7 cellular contexts compared by ENCODE assay signal in genomic region chr19:41241859-41242258, GRCh38. TPM values are rescaled to one million over a fixed set of nuclear protein-coding genes. Genes with fewer than 3 reads are reported as not detected.
"Had no signal": no experiment of that assay in that cellular context is flagged by ENCODE, and none has a peak within 500 bp of the region (broad histone marks: within the 10 kb centered on the region; RNA-seq: fewer than 3 reads in every experiment).

No MANE protein-coding gene starts in this region.

- H3K4me3 ChIP-seq: GM23248, HAP-1 had no signal

- H2AFZ ChIP-seq: GM23248 had no signal

- H3K9me3 ChIP-seq: HAP-1 had no signal

- H3K27ac ChIP-seq: GM23248 had no signal

- H3K4me1 ChIP-seq: HAP-1 had no signal

- ATAC-seq: HCT116 had no signal

- H3K9ac ChIP-seq: GM23248 had no signal

- H3K36me3 ChIP-seq: HAP-1 had no signal

- DNase-seq: GM23248, GOT3, H7, KG1 had no signal

RNA-seq across cellular contexts. Expression of gene CYP2S1, which starts 48.8 kb away (rescaled TPM):
- total RNA-seq: GM23248 had no signal
- polyA plus RNA-seq: GM23248, IgD-negative memory B cell had no signal
